Comparison of ENCODE assay signal across 8 cellular contexts in genomic region chr19:57820599-57820998, GRCh38. TPM values are rescaled to one million over a fixed set of nuclear protein-coding genes. Genes with fewer than 3 reads are reported as not detected.
A peak's percentile ranks its signal among the peaks of the same experiment; 100 is the strongest.
DNase-seq lines count a peak whose midpoint lies in the region; ATAC-seq and TF ChIP-seq lines count a peak whose summit lies in the region.

No MANE protein-coding gene starts in this region.

- H3K27me3 ChIP-seq in lower lobe of right lung (ENCODE audit: low read depth) (no peaks in the 10 kb centered on the region), upper lobe of left lung (no peaks in the 10 kb centered on the region)

- ATAC-seq in lower lobe of right lung = no peak
- no peak for ATAC-seq in upper lobe of left lung (ENCODE audit: low FRiP score in 2 of 2)
- ATAC-seq in GM19467 (IDR thresholded peaks at IDR 0.05; ENCODE audit: unreplicated experiment) = no peak

- TF ChIP-seq POLR2A in upper lobe of left lung (IDR thresholded peaks at IDR 0.05) = no peak

- in situ Hi-C loops in astrocyte of the cerebellum (cut with HindIII; ENCODE audit: low sequenced_read_pairs) = no loop called here

- DNase-seq in activated naive CD4-positive, alpha-beta T cell treated with Interleukin-2 at 50 U/mL for 16 hours = no peak
- DNase-seq in astrocyte of the cerebellum (ENCODE audit: low read depth) (no peak), lower lobe of right lung (no peak), upper lobe of left lung (no peak), iPS-NIHi7 (ENCODE audit: extremely low spot score) (no peak), NOMO-1 treated with dmso at 0.1 percent for 144 hours (lab: John Stamatoyannopoulos, UW; ENCODE audit: unreplicated experiment) (no peak)

- no peaks in the 10 kb centered on the region for H3K9me3 ChIP-seq in lower lobe of right lung
- no peaks in the 10 kb centered on the region for H3K9me3 ChIP-seq in upper lobe of left lung

- H3K4me3 ChIP-seq in astrocyte of the cerebellum (ENCODE audit: low read depth, low read length) (peak overlapping the region; percentile 97), lower lobe of right lung (peak overlapping the region; percentile 98), upper lobe of left lung (peak overlapping the region; percentile 61 to 78 (median 73))

- peak overlapping the region; percentile 99 for H3K4me3 Mint-ChIP-seq in activated naive CD4-positive, alpha-beta T cell treated with anti-CD3 and anti-CD28 coated beads, Interleukin-2, amount 50 U/mL, for 24 hours

- H3K27ac ChIP-seq in lower lobe of right lung (peak overlapping the region; percentile 87), upper lobe of left lung (peak overlapping the region in 2 of 4 donors; percentile 74 to 81)

- H3K9me3 Mint-ChIP-seq in activated naive CD4-positive, alpha-beta T cell treated with anti-CD3 and anti-CD28 coated beads, Interleukin-2, amount 50 U/mL, for 24 hours = no peaks in the 10 kb centered on the region

- H3K27ac Mint-ChIP-seq in activated naive CD4-positive, alpha-beta T cell treated with anti-CD3 and anti-CD28 coated beads, Interleukin-2, amount 50 U/mL, for 24 hours = no peak overlapping the region

- H3K36me3 ChIP-seq in lower lobe of right lung = no peaks in the 10 kb centered on the region
- peaks cover 0 to 4% (median 0%) of the 10 kb centered on the region in 4 donors for H3K36me3 ChIP-seq in upper lobe of left lung

- H3K27me3 Mint-ChIP-seq in activated naive CD4-positive, alpha-beta T cell treated with anti-CD3 and anti-CD28 coated beads, Interleukin-2, amount 50 U/mL, for 24 hours = no peaks in the 10 kb centered on the region

- intact Hi-C loops in lower lobe of right lung (cut with DNase I) = no loop called here

- H3K4me1 ChIP-seq in lower lobe of right lung (peaks cover 9% of the 10 kb centered on the region), upper lobe of left lung (peaks cover 8 to 17% (median 12%) of the 10 kb centered on the region in 4 donors)

- no peak for TF ChIP-seq EP300 in upper lobe of left lung (IDR thresholded peaks at IDR 0.05)

- H3K4me1 Mint-ChIP-seq in activated naive CD4-positive, alpha-beta T cell treated with anti-CD3 and anti-CD28 coated beads, Interleukin-2, amount 50 U/mL, for 24 hours = peaks cover 61% of the 10 kb centered on the region

- H3K36me3 Mint-ChIP-seq in activated naive CD4-positive, alpha-beta T cell treated with anti-CD3 and anti-CD28 coated beads, Interleukin-2, amount 50 U/mL, for 24 hours = peaks cover 14% of the 10 kb centered on the region

- TF ChIP-seq CTCF in astrocyte of the cerebellum (IDR thresholded peaks at IDR 0.05; ENCODE audit: low read depth, low read length, missing control alignments) = no peak
- no peak for TF ChIP-seq CTCF in lower lobe of right lung (IDR thresholded peaks at IDR 0.05)
- no peak for TF ChIP-seq CTCF in upper lobe of left lung (IDR thresholded peaks at IDR 0.05)

- WGBS in upper lobe of left lung, 2 donors = 77 to 81% methylated on average over 6 of the region's 6 CpGs

RNA-seq across cellular contexts. Expression of gene ZNF552, which starts 5.9 kb away (rescaled TPM):
- total RNA-seq in lower lobe of right lung (20.0 TPM), upper lobe of left lung (10 to 100 TPM; 12.1 to 68.1 (median 21.0) TPM)

RNA-seq across cellular contexts. Expression of gene ZNF587B, which starts 9.5 kb away (rescaled TPM):
- 12.5 TPM for total RNA-seq in lower lobe of right lung
- total RNA-seq in upper lobe of left lung = 10 to 100 TPM; 10.2 to 32.5 (median 16.4) TPM

RNA-seq across cellular contexts. Expression of gene ZNF587, which starts 29.1 kb away (rescaled TPM):
- total RNA-seq in lower lobe of right lung (25.6 TPM), upper lobe of left lung (10 to 100 TPM; 12.2 to 52.4 (median 23.0) TPM)

RNA-seq across cellular contexts. Expression of gene ZNF586, which starts 51.1 kb away (rescaled TPM):
- 21.8 TPM for total RNA-seq in lower lobe of right lung
- total RNA-seq in upper lobe of left lung = 10 to 100 TPM; 13.2 to 30.4 (median 19.6) TPM
